In the genomic region with DNA sequence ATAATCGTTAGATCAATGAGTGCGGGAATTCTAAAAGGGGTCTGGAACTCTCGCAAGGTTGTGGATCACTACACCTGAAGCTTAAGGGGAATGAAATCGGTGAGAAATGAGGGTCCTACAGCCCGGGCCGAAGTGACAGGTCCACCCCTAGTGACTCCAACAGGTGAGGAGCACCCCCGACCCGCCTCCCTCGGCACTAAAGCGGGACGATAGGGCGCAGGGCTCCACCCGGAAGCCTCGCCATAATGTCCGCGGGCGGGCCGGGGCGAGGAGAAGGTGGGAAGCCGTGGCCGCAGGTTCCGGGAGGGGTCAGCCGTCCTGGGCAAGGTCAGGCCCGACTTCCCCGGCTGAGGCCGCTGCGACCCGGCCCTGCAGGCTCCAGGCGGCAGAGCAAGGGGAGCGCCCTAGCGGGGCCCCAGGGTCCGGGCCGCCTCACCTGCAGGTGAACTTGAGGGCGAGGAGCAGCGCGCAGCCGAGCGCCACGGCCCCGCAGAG, we compare ENCODE assay signal across 8 cellular contexts. TPM values are rescaled to one million over a fixed set of nuclear protein-coding genes. Genes with fewer than 3 reads are reported as not detected.
A peak's percentile ranks its signal among the peaks of the same experiment; 100 is the strongest.
DNase-seq lines count a peak whose midpoint lies in the region; ATAC-seq and TF ChIP-seq lines count a peak whose summit lies in the region.

No MANE protein-coding gene starts in this region.

- H3K27ac ChIP-seq in KMS-11: peak overlapping the region; percentile 73

- peak overlapping the region; percentile 90 for H3K9ac ChIP-seq in KMS-11

- DNase-seq in GM03348 (ENCODE audit: low spot score) (peak; percentile 44), fibroblast of pulmonary artery (ENCODE audit: low read depth) (no peak), omental fat pad (ENCODE audit: low spot score) (no peak), SIG-M5 treated with dmso at 0.1 percent for 504 hours (lab: John Stamatoyannopoulos, UW; ENCODE audit: unreplicated experiment) (no peak)
- peak in 2 of 3 experiments; percentile 20 to 23 for DNase-seq in activated CD8-positive, alpha-beta memory T cell treated with anti-CD3 and anti-CD28 coated beads for 48 hours (ENCODE audit: low read depth in 2 of 3, low spot score in 2 of 3)

- H3K4me1 ChIP-seq in KMS-11 (ENCODE audit: low read depth, poor library complexity, severe bottlenecking): peaks cover 77% of the 10 kb centered on the region

- peak overlapping the region; percentile 79 for H3K4me2 ChIP-seq in KMS-11

- H3K36me3 ChIP-seq in KMS-11 (ENCODE audit: insufficient read depth): no peaks in the 10 kb centered on the region

- no peaks in the 10 kb centered on the region for H4K20me1 ChIP-seq in KMS-11 (ENCODE audit: insufficient read depth)

- TF ChIP-seq CTCF in KMS-11 (conservative IDR thresholded peaks at IDR 0.05; ENCODE audit: low read depth, low read length) (no peak; the same call in 1 of the 2 replicates), fibroblast of pulmonary artery (IDR thresholded peaks at IDR 0.05; ENCODE audit: low read length, missing control alignments) (no peak), omental fat pad (IDR thresholded peaks at IDR 0.05) (no peak)

- H3K27me3 ChIP-seq in KMS-11 (ENCODE audit: insufficient read depth, low read depth): no peaks in the 10 kb centered on the region

- ATAC-seq in GM21723 (IDR thresholded peaks at IDR 0.05; ENCODE audit: unreplicated experiment) (peak; percentile 24), omental fat pad (ENCODE audit: low FRiP score) (peak; percentile 22), HG03521 (IDR thresholded peaks at IDR 0.05; ENCODE audit: unreplicated experiment) (no peak)

- peak overlapping the region; percentile 73 for H2AFZ ChIP-seq in KMS-11 (ENCODE audit: low read depth)

- no peak overlapping the region for H3K4me3 ChIP-seq in KMS-11 (IDR thresholded peaks at IDR 0.05; ENCODE audit: insufficient read depth, low read depth, low read length)
- peak overlapping the region; percentile 91 for H3K4me3 ChIP-seq in fibroblast of pulmonary artery (replicated peaks; ENCODE audit: low read depth, low read length)

- peaks cover 52% of the 10 kb centered on the region for H3K79me2 ChIP-seq in KMS-11 (ENCODE audit: insufficient read depth, low read depth)

RNA-seq across cellular contexts. Expression of a gene that starts 0.6 kb away (rescaled TPM):
- 10 to 100 TPM; 40.2 to 53.0 (median 49.1) TPM for total RNA-seq in omental fat pad

RNA-seq across cellular contexts. Expression of a gene that starts 55.0 kb away (rescaled TPM):
- total RNA-seq in omental fat pad: 10 to 100 TPM; 38.0 to 74.7 (median 53.6) TPM

Comparison
In these comparisons a context has a peak if more than half of its experiments do, and no peak if none do; other contexts are left out.
1. DNase-seq: peak in GM03348 (single experiment) and activated CD8-positive, alpha-beta memory T cell treated with anti-CD3 and anti-CD28 coated beads for 48 hours (2 of 3); none in fibroblast of pulmonary artery (single experiment), omental fat pad (single experiment) and SIG-M5 treated with dmso at 0.1 percent for 504 hours (single experiment).